8 cellular contexts compared by ENCODE assay signal in the genomic region with DNA sequence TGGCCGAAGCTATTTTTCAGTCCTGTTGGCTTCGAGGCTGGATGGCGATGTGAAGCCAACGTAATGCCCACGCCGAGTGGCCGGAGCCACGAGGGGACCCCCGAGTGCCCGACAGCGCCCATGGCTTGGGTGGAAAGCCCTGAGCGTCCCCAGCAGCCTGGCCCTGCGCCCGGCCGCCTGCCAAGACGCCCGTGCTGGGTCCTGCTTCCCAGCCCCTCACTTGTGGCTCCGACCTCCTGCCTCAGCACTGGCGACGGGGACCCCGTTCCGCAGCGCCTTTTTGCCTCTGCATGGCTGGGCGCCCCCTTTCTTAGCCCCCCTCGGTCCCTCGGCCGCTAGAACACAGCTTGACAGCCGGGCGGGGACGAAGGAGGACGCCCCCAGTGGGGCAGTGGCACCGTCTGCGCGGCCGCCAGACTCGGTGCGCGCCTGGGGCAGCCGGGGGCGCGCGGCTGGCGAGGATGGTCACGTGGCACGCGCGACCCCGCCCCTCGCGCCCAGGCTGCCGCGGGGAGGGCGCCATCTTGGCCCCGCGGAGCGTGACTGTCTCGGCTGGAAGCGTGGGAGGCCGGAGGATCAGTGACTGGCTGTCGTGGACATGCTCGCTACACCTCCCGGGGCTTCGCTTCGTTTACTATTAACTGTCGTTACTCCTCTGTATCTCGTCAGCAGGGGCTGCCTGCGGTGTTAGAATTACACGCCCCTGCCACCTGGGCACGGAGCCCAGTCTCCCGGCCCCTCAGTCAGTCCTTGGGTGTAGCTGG. TPM values are rescaled to one million over a fixed set of nuclear protein-coding genes. Genes with fewer than 3 reads are reported as not detected.
DNase-seq lines count a peak whose midpoint lies in the region; ATAC-seq and TF ChIP-seq lines count a peak whose summit lies in the region.

No MANE protein-coding gene starts in this region.

- H3K27ac ChIP-seq in brain microvascular endothelial cell, result peak overlapping the region; percentile 75

- no peak for TF ChIP-seq CTCF in GM13976 (IDR thresholded peaks at IDR 0.05; ENCODE audit: borderline replicate concordance, control extremely low read depth, extremely low read depth, insufficient read depth, missing control alignments)
- TF ChIP-seq CTCF in brain microvascular endothelial cell (IDR thresholded peaks at IDR 0.05; ENCODE audit: low read depth, low read length, missing control alignments), result no peak

- H3K9ac ChIP-seq in skeletal muscle satellite cell (ENCODE audit: low read depth, low read length), result peak overlapping the region; percentile 95

- H3K27me3 ChIP-seq in brain microvascular endothelial cell (replicated peaks) (no peaks in the 10 kb centered on the region), skeletal muscle satellite cell (ENCODE audit: control insufficient read depth, insufficient read depth, low read length) (no peaks in the 10 kb centered on the region)

- H3K4me1 ChIP-seq in skeletal muscle satellite cell (ENCODE audit: control insufficient read depth, insufficient read depth, low read length), result peaks cover 34% of the 10 kb centered on the region

- peak; percentile 87 for ATAC-seq in HG02571 (IDR thresholded peaks at IDR 0.05; ENCODE audit: unreplicated experiment)

- H3K4me3 ChIP-seq in brain microvascular endothelial cell (ENCODE audit: low read depth, low read length), result peak overlapping the region; percentile 86
- peak overlapping the region; percentile 90 for H3K4me3 ChIP-seq in iPS-18c (ENCODE audit: insufficient read depth, low read depth, low read length)
- peak overlapping the region; percentile 90 for H3K4me3 ChIP-seq in skeletal muscle satellite cell (ENCODE audit: low read length)

- H3K4me2 ChIP-seq in skeletal muscle satellite cell (ENCODE audit: low read length), result peak overlapping the region; percentile 99

- in situ Hi-C loops in GM13976 (cut with MboI; ENCODE audit: low sequenced_read_pairs, unreplicated experiment), result loop anchor here (25.0 kb wide), 1 partner anchor 92 kb away; no protein-coding TSS in a partner anchor
- in situ Hi-C loops in brain microvascular endothelial cell (cut with HindIII; ENCODE audit: low pct_ligation_motif_present, low sequenced_read_pairs), result no loop called here

- H3K36me3 ChIP-seq in brain microvascular endothelial cell (replicated peaks), result no peaks in the 10 kb centered on the region
- H3K36me3 ChIP-seq in skeletal muscle satellite cell (ENCODE audit: insufficient read depth, low read length), result no peaks in the 10 kb centered on the region

- H3K9me3 ChIP-seq in iPS-18c (ENCODE audit: control insufficient read depth, insufficient read depth, low read length) (no peaks in the 10 kb centered on the region), skeletal muscle satellite cell (replicated peaks; ENCODE audit: low read length) (no peaks in the 10 kb centered on the region)

- DNase-seq in GM13976 (ENCODE audit: low spot score), result peak; percentile 91
- peak; percentile 68 for DNase-seq in NCI-H1092 treated with DMSO at 0.1 percent for 48 hours (lab: John Stamatoyannopoulos, UW)
- peak; percentile 27 for DNase-seq in UCSD-AML1 (lab: John Stamatoyannopoulos, UW; ENCODE audit: unreplicated experiment)
- DNase-seq in brain microvascular endothelial cell, result peak; percentile 67
- no peak for DNase-seq in NCI-H1048 (lab: John Stamatoyannopoulos, UW)

RNA-seq across cellular contexts. Expression of a gene that starts 0.6 kb away (rescaled TPM):
- total RNA-seq in skeletal muscle satellite cell (2012; rRNA removed), result 54.2 TPM in 2 replicates

RNA-seq across cellular contexts. Expression of a gene that starts 13.2 kb away (rescaled TPM):
- 53.5 and 61.6 TPM in 2 replicates for total RNA-seq in skeletal muscle satellite cell (2012; rRNA removed)
